Comparison of ENCODE assay signal across 11 cellular contexts in genomic region chr6:106666290-106667021, GRCh38. TPM values are rescaled to one million over a fixed set of nuclear protein-coding genes. Genes with fewer than 3 reads are reported as not detected.
DNase-seq lines count a peak whose midpoint lies in the region; ATAC-seq and TF ChIP-seq lines count a peak whose summit lies in the region.
"Had no signal": no experiment of that assay in that cellular context is flagged by ENCODE, and none has a peak within 500 bp of the region (broad histone marks: within the 10 kb centered on the region; RNA-seq: fewer than 3 reads in every experiment).

No MANE protein-coding gene starts in this region.

- ATAC-seq in GM19372 (IDR thresholded peaks at IDR 0.05; ENCODE audit: low read depth, unreplicated experiment) (peak; percentile 96), HG03039 (IDR thresholded peaks at IDR 0.05; ENCODE audit: unreplicated experiment) (peak; percentile 96)
- ATAC-seq in CD4-positive, alpha-beta T cell (ENCODE audit: poor library complexity): no peak

- H3K14ac ChIP-seq in mesenchymal stem cell (ENCODE audit: low read length in 2 of 2): no peak overlapping the region

- H4K91ac ChIP-seq in mesenchymal stem cell (ENCODE audit: low read length): no peak overlapping the region

- H2AFZ ChIP-seq in SU-DHL-6 (ENCODE audit: low read depth, low read length, severe bottlenecking) (no peak overlapping the region), mesenchymal stem cell (ENCODE audit: low read depth, low read length) (no peak overlapping the region)

- H3K4me1 ChIP-seq in mesenchymal stem cell (ENCODE audit: control insufficient read depth, insufficient read depth, low read depth, low read length): no peaks in the 10 kb centered on the region
- H3K4me1 ChIP-seq: ascending aorta had no signal

- peak overlapping the region; percentile 60 for H3K4me2 ChIP-seq in SU-DHL-6 (ENCODE audit: low read depth, low read length, poor library complexity, severe bottlenecking)
- no peak overlapping the region for H3K4me2 ChIP-seq in mesenchymal stem cell (ENCODE audit: low read length, poor library complexity, severe bottlenecking)

- intact Hi-C loops in posterior cingulate gyrus (cut with DNase I): no loop called here
- intact Hi-C loops in CD4-positive, alpha-beta T cell (cut with DNase I, micrococcal nuclease): no loop called here

- DNase-seq in CD1c-positive myeloid dendritic cell (ENCODE audit: extremely low spot score): peak; percentile 37
- DNase-seq in posterior cingulate gyrus: no peak
- no peak for DNase-seq in CD4-positive, alpha-beta T cell
- DNase-seq in HT-29 (ENCODE audit: low spot score): no peak
- no peak for DNase-seq in mesenchymal stem cell
- DNase-seq: CD4-positive, CD25-positive, alpha-beta regulatory T cell had no signal

- peaks cover 35% of the 10 kb centered on the region for H3F3A ChIP-seq in SU-DHL-6 (ENCODE audit: insufficient read depth)

- H4K20me1 ChIP-seq in SU-DHL-6 (ENCODE audit: low read depth, low read length): no peaks in the 10 kb centered on the region

- H3K27ac ChIP-seq in SU-DHL-6 (ENCODE audit: low read depth, low read length) (peak overlapping the region; percentile 93), mesenchymal stem cell (ENCODE audit: low read length, poor library complexity, severe bottlenecking) (no peak overlapping the region)
- H3K27ac ChIP-seq in CD4-positive, alpha-beta T cell (ENCODE audit: low read depth, low read length): no peak overlapping the region
- H3K27ac ChIP-seq: ascending aorta had no signal

- peaks cover 59% of the 10 kb centered on the region for H3K36me3 Mint-ChIP-seq in CD4-positive, alpha-beta T cell (ENCODE audit: low read depth)

- no peaks in the 10 kb centered on the region for H3K4me1 Mint-ChIP-seq in CD4-positive, alpha-beta T cell (ENCODE audit: low read depth)

- H3K4ac ChIP-seq in mesenchymal stem cell (ENCODE audit: low read depth in 1 of 2, low read length in 2 of 2): no peak overlapping the region

- no peak overlapping the region for H2BK12ac ChIP-seq in mesenchymal stem cell (ENCODE audit: low read length in 2 of 2)

- no peak overlapping the region for H2AK5ac ChIP-seq in mesenchymal stem cell (ENCODE audit: low read length, severe bottlenecking)

- H3K4me3 ChIP-seq in SU-DHL-6 (ENCODE audit: insufficient read depth, low read length, poor library complexity, severe bottlenecking) (no peak overlapping the region), mesenchymal stem cell (ENCODE audit: insufficient read depth in 1 of 2, low read depth in 1 of 2, low read length in 2 of 2) (no peak overlapping the region)
- H3K4me3 ChIP-seq: ascending aorta had no signal

- H3K79me1 ChIP-seq in mesenchymal stem cell (replicated peaks; ENCODE audit: low read length, poor library complexity, severe bottlenecking): no peaks in the 10 kb centered on the region

- CTCF ChIA-PET in CD4-positive, alpha-beta T cell (lab: Charles Lee): no interaction called here

- no peak for TF ChIP-seq CTCF in SU-DHL-6 (IDR thresholded peaks at IDR 0.05; ENCODE audit: insufficient read depth, low read length, poor library complexity, severe bottlenecking)
- no peak for TF ChIP-seq CTCF in CD4-positive, alpha-beta T cell (IDR thresholded peaks at IDR 0.05)

- no peaks in the 10 kb centered on the region for H3K9me3 ChIP-seq in SU-DHL-6 (ENCODE audit: insufficient read depth, low read length)
- H3K9me3 ChIP-seq in CD4-positive, alpha-beta T cell (ENCODE audit: control insufficient read depth, low read length): no peaks in the 10 kb centered on the region
- H3K9me3 ChIP-seq in mesenchymal stem cell (ENCODE audit: control insufficient read depth, low read length): no peaks in the 10 kb centered on the region
- H3K9me3 ChIP-seq: ascending aorta had no signal

- H3K9me2 ChIP-seq in SU-DHL-6 (replicated peaks; ENCODE audit: insufficient read depth, low read length): no peaks in the 10 kb centered on the region

- no peak overlapping the region for H4K8ac ChIP-seq in mesenchymal stem cell (ENCODE audit: low read length)

- H3K36me3 ChIP-seq in SU-DHL-6 (ENCODE audit: low read length): peaks cover 28% of the 10 kb centered on the region
- peaks cover 4 to 50% of the 10 kb centered on the region in 2 experiments for H3K36me3 ChIP-seq in mesenchymal stem cell (ENCODE audit: control insufficient read depth in 1 of 2, insufficient read depth in 2 of 2, low read depth in 1 of 2, low read length in 2 of 2)

- H3K79me2 ChIP-seq in SU-DHL-6 (ENCODE audit: insufficient read depth, low read length): no peaks in the 10 kb centered on the region

- no peak overlapping the region for H3K4me3 Mint-ChIP-seq in CD4-positive, alpha-beta T cell
- H3K4me3 Mint-ChIP-seq: CD4-positive, CD25-positive, alpha-beta regulatory T cell; T-helper 1 cell treated with Interleukin-12 subunit alpha and Interleukin-12 subunit beta and Interleukin-4 antibody, amounts not matched to agents 30 μg/mL and 1 μg/mL, for 36 hours had no signal

- no peak overlapping the region for H3K27ac Mint-ChIP-seq in CD4-positive, alpha-beta T cell
- H3K27ac Mint-ChIP-seq: T-helper 1 cell treated with Interleukin-12 subunit alpha and Interleukin-12 subunit beta and Interleukin-4 antibody, amounts not matched to agents 30 μg/mL and 1 μg/mL, for 36 hours had no signal

- H2BK5ac ChIP-seq in mesenchymal stem cell (ENCODE audit: low read depth, low read length, poor library complexity, severe bottlenecking): no peak overlapping the region

- H3K23ac ChIP-seq in mesenchymal stem cell (ENCODE audit: low read length in 2 of 2): no peak overlapping the region

- H3K9ac ChIP-seq in SU-DHL-6 (ENCODE audit: low read length): peak overlapping the region; percentile 27; the same call in 1 of the 2 replicates
- no peak overlapping the region for H3K9ac ChIP-seq in mesenchymal stem cell (ENCODE audit: low read length)

- H3K18ac ChIP-seq in mesenchymal stem cell (ENCODE audit: low read depth in 1 of 2, low read length in 2 of 2): no peak overlapping the region

- no peak overlapping the region for H2BK120ac ChIP-seq in mesenchymal stem cell (ENCODE audit: low read depth, low read length)

- H3K27me3 ChIP-seq in SU-DHL-6 (ENCODE audit: low read length) (no peaks in the 10 kb centered on the region), mesenchymal stem cell (ENCODE audit: control insufficient read depth in 1 of 2, insufficient read depth in 1 of 2, low read length in 2 of 2) (no peaks in the 10 kb centered on the region)
- H3K27me3 ChIP-seq in CD4-positive, alpha-beta T cell (ENCODE audit: control insufficient read depth, insufficient read depth, low read length): no peaks in the 10 kb centered on the region
- H3K27me3 ChIP-seq: ascending aorta had no signal

- 84% methylated on average over 5 of the region's 6 CpGs for WGBS in mesenchymal stem cell

- POLR2A ChIA-PET in CD4-positive, alpha-beta T cell (lab: Charles Lee): no interaction called here

- H3K9me3 Mint-ChIP-seq in CD4-positive, alpha-beta T cell: no peaks in the 10 kb centered on the region
- H3K9me3 Mint-ChIP-seq: T-helper 1 cell treated with Interleukin-12 subunit alpha and Interleukin-12 subunit beta and Interleukin-4 antibody, amounts not matched to agents 30 μg/mL and 1 μg/mL, for 36 hours had no signal

- no peaks in the 10 kb centered on the region for H3K27me3 Mint-ChIP-seq in CD4-positive, alpha-beta T cell
- H3K27me3 Mint-ChIP-seq: CD4-positive, CD25-positive, alpha-beta regulatory T cell had no signal

- no peak overlapping the region for H2BK15ac ChIP-seq in mesenchymal stem cell (ENCODE audit: low read depth, poor library complexity, severe bottlenecking)

RNA-seq across cellular contexts. Expression of gene QRSL1, which starts 37.1 kb away (rescaled TPM):
- 1 to 10 TPM; 7.3 to 9.3 TPM for total RNA-seq in CD4-positive, alpha-beta T cell
- 5.7 and 6.7 TPM in 2 replicates for total RNA-seq in HT-29 (2014; rRNA removed; shearing (Covaris generic))
- 6.5 TPM for polyA plus RNA-seq in mesenchymal stem cell (2013, experiment 1 of 2)
- 5.7 TPM for polyA plus RNA-seq in mesenchymal stem cell (2013, experiment 2 of 2)

RNA-seq across cellular contexts. Expression of gene RTN4IP1, which starts 37.2 kb away (rescaled TPM):
- total RNA-seq in CD4-positive, alpha-beta T cell: 1 to 10 TPM; 2.4 to 2.5 TPM
- 4.1 and 4.4 TPM in 2 replicates for total RNA-seq in HT-29 (2014; rRNA removed; shearing (Covaris generic))
- polyA plus RNA-seq in mesenchymal stem cell (2013, experiment 1 of 2): 5.4 TPM
- 5.9 TPM for polyA plus RNA-seq in mesenchymal stem cell (2013, experiment 2 of 2)
